ENCODE assay signal across 8 cellular contexts in genomic region chr4:145482209-145483021, GRCh38. TPM values are rescaled to one million over a fixed set of nuclear protein-coding genes. Genes with fewer than 3 reads are reported as not detected.
DNase-seq lines count a peak whose midpoint lies in the region; ATAC-seq and TF ChIP-seq lines count a peak whose summit lies in the region.

No MANE protein-coding gene starts in this region.

- DNase-seq in NCI-H510A treated with DMSO at 0.1 percent for 48 hours (lab: John Stamatoyannopoulos, UW): peak; percentile 61
- DNase-seq in activated CD8-positive, alpha-beta memory T cell treated with anti-CD3 and anti-CD28 coated beads for 48 hours (ENCODE audit: low read depth in 2 of 3, low spot score in 2 of 3): peak; percentile 40 to 54 (median 51)
- DNase-seq in stimulated activated CD8-positive, alpha-beta memory T cell treated with anti-CD3 and anti-CD28 coated beads, Interleukin-7, amount 100 ng/mL, for 4 hours (ENCODE audit: low read depth in 2 of 2): peak; percentile 61 to 66

- peaks cover 18% of the 10 kb centered on the region for H3K79me2 ChIP-seq in ACC112 (ENCODE audit: control insufficient read depth, insufficient read depth, low read length, unreplicated experiment)

- H3K27ac ChIP-seq in ACC112 (ENCODE audit: low read depth, low read length) (peak overlapping the region; percentile 61), esophagus (ENCODE audit: low read depth in 2 of 2, low read length in 1 of 2) (peak overlapping the region; percentile 91 to 96)

- H3K36me3 ChIP-seq in ACC112 (ENCODE audit: insufficient read depth, low read length): no peaks in the 10 kb centered on the region
- H3K36me3 ChIP-seq in esophagus (ENCODE audit: control insufficient read depth in 2 of 2, insufficient read depth in 2 of 2, low read length in 1 of 2): no peaks in the 10 kb centered on the region
- H3K36me3 ChIP-seq in mucosa of stomach (ENCODE audit: control insufficient read depth, insufficient read depth, low read length): no peaks in the 10 kb centered on the region

- H3K4me1 ChIP-seq in ACC112 (ENCODE audit: control insufficient read depth, insufficient read depth, low read length, unreplicated experiment): peaks cover 12% of the 10 kb centered on the region
- H3K4me1 ChIP-seq in esophagus (ENCODE audit: control insufficient read depth in 2 of 2, insufficient read depth in 2 of 2, low read length in 1 of 2): no peaks in the 10 kb centered on the region
- H3K4me1 ChIP-seq in mucosa of stomach (ENCODE audit: control insufficient read depth, insufficient read depth, low read length): peaks cover 19% of the 10 kb centered on the region

- H3K27me3 ChIP-seq in ACC112 (ENCODE audit: insufficient read depth, low read length) (no peaks in the 10 kb centered on the region), esophagus (ENCODE audit: control insufficient read depth in 1 of 2, insufficient read depth in 2 of 2, low read length in 2 of 2) (no peaks in the 10 kb centered on the region), mucosa of stomach (ENCODE audit: control insufficient read depth, insufficient read depth, low read length) (no peaks in the 10 kb centered on the region)

- H3K9me3 ChIP-seq in esophagus (ENCODE audit: control insufficient read depth in 2 of 2, insufficient read depth in 1 of 2, low read depth in 1 of 2, low read length in 1 of 2): no peaks in the 10 kb centered on the region
- no peaks in the 10 kb centered on the region for H3K9me3 ChIP-seq in mucosa of stomach (ENCODE audit: control insufficient read depth, low read length)

- peak overlapping the region; percentile 94 for H3K9ac ChIP-seq in mucosa of stomach (ENCODE audit: low read length)

- ATAC-seq in GM18505 (IDR thresholded peaks at IDR 0.05; ENCODE audit: unreplicated experiment) (peak; percentile 40), HG03039 (IDR thresholded peaks at IDR 0.05; ENCODE audit: unreplicated experiment) (peak; percentile 35)

- WGBS in esophagus, 2 donors: 1% methylated on average over 63 to 73 of the region's 73 CpGs

- H2AFZ ChIP-seq in ACC112 (ENCODE audit: low read length, unreplicated experiment): peak overlapping the region; percentile 82

- H3K4me3 ChIP-seq in ACC112 (ENCODE audit: low read depth, low read length): peak overlapping the region; percentile 88
- H3K4me3 ChIP-seq in esophagus (ENCODE audit: low read depth in 1 of 2, low read length in 2 of 2): peak overlapping the region; percentile 66 to 82
- H3K4me3 ChIP-seq in mucosa of stomach (ENCODE audit: low read length): peak overlapping the region; percentile 37

- TF ChIP-seq POLR2A in GM18505 (IDR thresholded peaks at IDR 0.05; ENCODE audit: borderline replicate concordance, extremely low read depth, insufficient read depth, insufficient read length): no peak

RNA-seq across cellular contexts. Expression of gene SMAD1, which starts 0.8 kb away (rescaled TPM):
- 1 to 10 TPM; 2.3 to 9.8 TPM for polyA plus RNA-seq in esophagus

Comparison
In these comparisons a context has a peak if more than half of its experiments do, and no peak if none do; other contexts are left out.
1. Peak in every context shown above with its lines: DNase-seq, ATAC-seq, H3K4me3 ChIP-seq and H3K27ac ChIP-seq.
2. H3K4me3 ChIP-seq: peak in every context shown above with its lines; median percentile 88 in ACC112; 74 in esophagus; 37 in mucosa of stomach.